ENCODE assay signal across 1 cellular context in genomic region chr19:17556995-17557394, GRCh38.
TF ChIP-seq lines count a peak whose summit lies in the region.

No MANE protein-coding gene starts in this region.

TF ChIP-seq in GM23338, 12 proteins besides CTCF, POLR2A, EP300 and RAD21 (continued from another document):
- TF ChIP-seq REST (IDR thresholded peaks at IDR 0.05; ENCODE audit: unreplicated experiment) = no peak
- no peak for TF ChIP-seq STAT1 (IDR thresholded peaks at IDR 0.05; ENCODE audit: unreplicated experiment)
- no peak for TF ChIP-seq EZH2phosphoT487 (IDR thresholded peaks at IDR 0.05; ENCODE audit: unreplicated experiment)
- TF ChIP-seq CREB1 (CRISPR knock-in tag; IDR thresholded peaks at IDR 0.05; ENCODE audit: low read depth) = no peak
- no peak for TF ChIP-seq NANOG (IDR thresholded peaks at IDR 0.05; ENCODE audit: borderline replicate concordance)
- no peak for TF ChIP-seq ZNF331 (CRISPR knock-in tag; IDR thresholded peaks at IDR 0.05; ENCODE audit: low read depth)
- no peak for TF ChIP-seq EZH2 (IDR thresholded peaks at IDR 0.05; ENCODE audit: low read depth, unreplicated experiment)
- no peak for TF ChIP-seq ETS1 (IDR thresholded peaks at IDR 0.05)
